1 cellular context compared by ENCODE assay signal in the genomic region with DNA sequence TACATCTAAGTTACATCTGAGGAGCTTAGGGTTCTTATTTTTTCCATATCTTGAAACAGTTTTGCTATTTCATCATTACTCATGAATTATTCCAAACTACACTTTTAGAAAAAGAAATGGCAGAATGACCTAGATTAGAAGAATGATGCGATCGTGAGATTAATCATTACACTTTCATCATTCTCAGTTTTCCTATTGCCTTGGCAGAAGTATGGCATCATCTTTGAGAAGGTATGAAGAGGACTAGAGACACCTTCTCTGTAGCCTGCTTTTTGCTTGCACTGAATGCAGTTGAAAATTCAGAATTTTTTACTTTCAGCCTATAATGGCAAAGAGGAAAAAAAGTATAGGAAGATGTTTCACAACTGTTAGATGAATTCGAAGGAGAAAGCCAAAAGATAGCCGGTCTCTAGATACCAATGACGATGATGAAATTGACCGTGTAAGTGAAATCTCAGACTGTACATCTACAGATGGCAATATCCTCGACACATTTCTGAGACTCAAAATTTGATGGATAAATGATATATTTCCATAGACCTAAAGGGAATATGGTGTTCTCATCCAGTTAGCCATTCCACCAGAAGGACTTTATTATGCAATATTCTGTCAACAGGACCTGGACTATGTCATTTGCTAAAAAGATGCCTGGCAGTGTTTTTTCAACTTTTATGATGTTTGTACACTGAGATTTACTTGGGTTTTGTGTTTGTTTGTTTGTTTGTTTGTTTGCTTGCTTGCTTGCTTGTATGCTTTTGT.
TF ChIP-seq lines count a peak whose summit lies in the region.

No MANE protein-coding gene starts in this region.

TF ChIP-seq in IMR-90, 13 proteins besides CTCF, POLR2A, EP300 and RAD21 (continued from another document):
- TF ChIP-seq, protein P1, sequence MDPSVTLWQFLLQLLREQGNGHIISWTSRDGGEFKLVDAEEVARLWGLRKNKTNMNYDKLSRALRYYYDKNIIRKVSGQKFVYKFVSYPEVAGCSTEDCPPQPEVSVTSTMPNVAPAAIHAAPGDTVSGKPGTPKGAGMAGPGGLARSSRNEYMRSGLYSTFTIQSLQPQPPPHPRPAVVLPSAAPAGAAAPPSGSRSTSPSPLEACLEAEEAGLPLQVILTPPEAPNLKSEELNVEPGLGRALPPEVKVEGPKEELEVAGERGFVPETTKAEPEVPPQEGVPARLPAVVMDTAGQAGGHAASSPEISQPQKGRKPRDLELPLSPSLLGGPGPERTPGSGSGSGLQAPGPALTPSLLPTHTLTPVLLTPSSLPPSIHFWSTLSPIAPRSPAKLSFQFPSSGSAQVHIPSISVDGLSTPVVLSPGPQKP (IDR thresholded peaks at IDR 0.05; ENCODE audit: borderline replicate concordance, low read depth, low read length): no peak
- TF ChIP-seq, protein P2, sequence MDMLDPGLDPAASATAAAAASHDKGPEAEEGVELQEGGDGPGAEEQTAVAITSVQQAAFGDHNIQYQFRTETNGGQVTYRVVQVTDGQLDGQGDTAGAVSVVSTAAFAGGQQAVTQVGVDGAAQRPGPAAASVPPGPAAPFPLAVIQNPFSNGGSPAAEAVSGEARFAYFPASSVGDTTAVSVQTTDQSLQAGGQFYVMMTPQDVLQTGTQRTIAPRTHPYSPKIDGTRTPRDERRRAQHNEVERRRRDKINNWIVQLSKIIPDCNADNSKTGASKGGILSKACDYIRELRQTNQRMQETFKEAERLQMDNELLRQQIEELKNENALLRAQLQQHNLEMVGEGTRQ (IDR thresholded peaks at IDR 0.05; ENCODE audit: low read depth, low read length): no peak
- no peak for TF ChIP-seq MXI1 (IDR thresholded peaks at IDR 0.05; ENCODE audit: borderline replicate concordance, low read depth, low read length)
- no peak for TF ChIP-seq MAZ (IDR thresholded peaks at IDR 0.05; ENCODE audit: borderline replicate concordance, low read depth, low read length)
- TF ChIP-seq RFX5 (IDR thresholded peaks at IDR 0.05; ENCODE audit: low read depth, low read length): no peak
TF ChIP-seq in IMR-90: peak in this region for 1.
